11 cellular contexts compared by ENCODE assay signal in genomic region chr7:150567168-150567567, GRCh38. TPM values are rescaled to one million over a fixed set of nuclear protein-coding genes. Genes with fewer than 3 reads are reported as not detected.
DNase-seq lines count a peak whose midpoint lies in the region; ATAC-seq and TF ChIP-seq lines count a peak whose summit lies in the region.
"Had no signal": no experiment of that assay in that cellular context is flagged by ENCODE, and none has a peak within 500 bp of the region (broad histone marks: within the 10 kb centered on the region; RNA-seq: fewer than 3 reads in every experiment).

Gene GIMAP4 (plus strand): TSS chr7:150567390. CDS start chr7:150569902, 2,512 bp downstream.

- no peak for DNase-seq in activated CD4-positive, CD25-positive, alpha-beta regulatory T cell treated with anti-CD3 and anti-CD28 coated beads, Interleukin-2, amount 50 U/mL, for 72 hours
- DNase-seq in central memory CD4-positive, alpha-beta T cell: peak; percentile 34
- DNase-seq in lung (ENCODE audit: low spot score) (no peak), testis (no peak), COLO829 (ENCODE audit: low spot score) (no peak), hippocampal formation (lab: John Stamatoyannopoulos, UW) (no peak)
- DNase-seq: activated CD4-positive, alpha-beta T cell treated with anti-CD3 and anti-CD28 coated beads for 1 hour; naive B cell had no signal

- peak; percentile 26 to 39 for ATAC-seq in activated CD4-positive, CD25-positive, alpha-beta regulatory T cell treated with anti-CD3 and anti-CD28 coated beads, Interleukin-2, amount 50 U/mL, for 24 hours
- ATAC-seq in lung (ENCODE audit: insufficient read depth, low FRiP score) (no peak), GM21526 (IDR thresholded peaks at IDR 0.05; ENCODE audit: low FRiP score, unreplicated experiment) (no peak)

- H3K9me3 ChIP-seq in lung (ENCODE audit: control insufficient read depth in 2 of 2, insufficient read depth in 1 of 2, low read length in 1 of 2) (peaks cover 0 to 10% of the 10 kb centered on the region in 2 donors), testis (no peaks in the 10 kb centered on the region)
- H3K9me3 ChIP-seq: A549 had no signal

- TF ChIP-seq POLR2A in testis (IDR thresholded peaks at IDR 0.05): no peak

- H3K27ac ChIP-seq in lung (ENCODE audit: low read depth in 1 of 2, low read length in 1 of 2) (peak within 1 kb of the TSS; percentile 78 to 93), testis (no peak within 1 kb of the TSS)
- H3K27ac ChIP-seq: A549 had no signal

- H3K27me3 ChIP-seq in lung (ENCODE audit: control insufficient read depth, insufficient read depth): no peaks in the 10 kb centered on the region
- H3K27me3 ChIP-seq in testis: no peaks in the 10 kb centered on the region

- peaks cover 0 to 8% of the 10 kb centered on the region in 2 donors for H3K4me1 ChIP-seq in lung (ENCODE audit: control insufficient read depth in 2 of 2, insufficient read depth in 2 of 2, low read length in 2 of 2)
- H3K4me1 ChIP-seq in testis: no peaks in the 10 kb centered on the region
- H3K4me1 ChIP-seq: A549 had no signal

- TF ChIP-seq CTCF in lung (IDR thresholded peaks at IDR 0.05; ENCODE audit: control extremely low read depth, extremely low read depth) (no peak), testis (IDR thresholded peaks at IDR 0.05) (no peak)

- intact Hi-C loops in testis (cut with DNase I; ENCODE audit: low total_unique reads): no loop called here

- H3K36me3 ChIP-seq in lung (ENCODE audit: control insufficient read depth in 2 of 2, insufficient read depth in 2 of 2, low read length in 2 of 2): peaks cover 0 to 11% of the 10 kb centered on the region in 2 donors
- H3K36me3 ChIP-seq in testis (ENCODE audit: low read depth, missing control alignments): no peaks in the 10 kb centered on the region

- WGBS in lung, 2 donors: 32 to 34% methylated on average over 9 of the region's 9 CpGs
- 71 to 77% methylated on average over 9 of the region's 9 CpGs for WGBS in testis, 2 donors

- peak within 1 kb of the TSS; percentile 65 for H3K4me3 ChIP-seq in lung
- H3K4me3 ChIP-seq in testis: peak within 1 kb of the TSS; percentile 0 to 30
- H3K4me3 ChIP-seq: A549 had no signal

RNA-seq across cellular contexts. Expression of gene GIMAP4, which starts in this region (rescaled TPM):
- 10 to 100 TPM; 49.0 to 66.2 TPM for total RNA-seq in lung
- polyA plus RNA-seq in lung: 10 to 100 TPM; 26.2 to 48.3 TPM
- 1 to 10 TPM; 5.8 to 6.2 TPM for total RNA-seq in testis
- polyA plus RNA-seq in testis (ENCODE audit: insufficient read depth, low read depth, low replicate concordance): 13.3 TPM
- polyA plus RNA-seq: A549 had no signal

Comparison
In these comparisons a context has a peak if more than half of its experiments do, and no peak if none do; other contexts are left out.
1. RNA of gene GIMAP4 (total RNA-seq): 49.0 to 66.2 TPM in lung; 5.8 to 6.2 TPM in testis; every median in the first group is over 4 times any median in the second.
2. ATAC-seq: peak in activated CD4-positive, CD25-positive, alpha-beta regulatory T cell treated with anti-CD3 and anti-CD28 coated beads, Interleukin-2, amount 50 U/mL, for 24 hours (2 of 2); none in lung (single experiment) and GM21526 (single experiment).
3. H3K27ac ChIP-seq: peak in lung (2 of 2); none in testis (0 of 2).